ENCODE assay signal across 8 cellular contexts in the genomic region with DNA sequence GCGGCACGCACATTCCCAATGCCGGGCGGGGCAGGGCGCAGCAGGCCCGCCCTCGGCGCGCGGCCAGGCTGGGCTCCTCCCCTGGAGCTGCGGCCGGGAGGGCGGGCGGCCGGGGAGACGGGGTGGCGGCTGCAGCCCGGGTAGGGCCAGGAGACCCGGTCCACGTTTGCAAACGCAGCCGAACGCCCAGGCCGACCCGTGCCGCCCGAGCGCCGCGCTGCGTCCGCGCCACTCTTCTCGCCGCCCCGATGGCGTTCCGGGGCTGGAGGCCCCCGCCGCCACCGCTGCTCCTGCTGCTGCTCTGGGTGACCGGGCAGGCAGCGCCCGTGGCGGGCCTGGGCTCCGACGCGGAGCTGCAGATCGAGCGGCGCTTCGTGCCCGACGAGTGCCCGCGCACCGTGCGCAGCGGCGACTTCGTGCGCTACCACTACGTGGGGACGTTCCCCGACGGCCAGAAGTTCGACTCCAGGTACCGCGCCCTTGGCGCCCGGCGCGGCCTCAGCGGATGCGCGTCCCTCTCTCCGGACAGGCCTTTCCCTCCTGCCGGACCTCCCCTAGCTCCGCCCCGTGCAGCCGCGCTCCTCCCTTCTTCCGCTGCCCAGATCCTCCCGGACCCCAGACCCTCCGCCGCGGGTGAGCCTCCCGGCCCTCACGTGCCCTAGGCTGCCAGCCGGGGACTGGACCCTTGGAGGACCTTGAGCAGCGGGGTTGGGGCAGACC. TPM values are rescaled to one million over a fixed set of nuclear protein-coding genes. Genes with fewer than 3 reads are reported as not detected.
DNase-seq lines count a peak whose midpoint lies in the region; ATAC-seq and TF ChIP-seq lines count a peak whose summit lies in the region.

A gene with protein sequence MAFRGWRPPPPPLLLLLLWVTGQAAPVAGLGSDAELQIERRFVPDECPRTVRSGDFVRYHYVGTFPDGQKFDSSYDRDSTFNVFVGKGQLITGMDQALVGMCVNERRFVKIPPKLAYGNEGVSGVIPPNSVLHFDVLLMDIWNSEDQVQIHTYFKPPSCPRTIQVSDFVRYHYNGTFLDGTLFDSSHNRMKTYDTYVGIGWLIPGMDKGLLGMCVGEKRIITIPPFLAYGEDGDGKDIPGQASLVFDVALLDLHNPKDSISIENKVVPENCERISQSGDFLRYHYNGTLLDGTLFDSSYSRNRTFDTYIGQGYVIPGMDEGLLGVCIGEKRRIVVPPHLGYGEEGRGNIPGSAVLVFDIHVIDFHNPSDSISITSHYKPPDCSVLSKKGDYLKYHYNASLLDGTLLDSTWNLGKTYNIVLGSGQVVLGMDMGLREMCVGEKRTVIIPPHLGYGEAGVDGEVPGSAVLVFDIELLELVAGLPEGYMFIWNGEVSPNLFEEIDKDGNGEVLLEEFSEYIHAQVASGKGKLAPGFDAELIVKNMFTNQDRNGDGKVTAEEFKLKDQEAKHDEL (plus strand): TSS at position 115 of the 720 bp plus-strand sequence. CDS start 134 bp downstream, at position 249.

- H3K27me3 ChIP-seq in BE2C (no peaks in the 10 kb centered on the region), esophagus squamous epithelium (peaks cover 0 to 8% (median 0%) of the 10 kb centered on the region in 4 donors), mononuclear cell (ENCODE audit: insufficient read depth, low read length) (peaks cover 16% of the 10 kb centered on the region), tibial nerve (no peaks in the 10 kb centered on the region)

- H3K4me1 ChIP-seq in BE2C: no peaks in the 10 kb centered on the region
- H3K4me1 ChIP-seq in esophagus squamous epithelium: peaks cover 0 to 37% (median 6%) of the 10 kb centered on the region in 3 donors
- H3K4me1 ChIP-seq in mononuclear cell (ENCODE audit: insufficient read depth, low read length): peaks cover 7% of the 10 kb centered on the region
- peaks cover 0 to 34% (median 0%) of the 10 kb centered on the region in 4 donors for H3K4me1 ChIP-seq in tibial nerve

- intact Hi-C loops in esophagus squamous epithelium (cut with DNase I): no loop called here

- H3K36me3 ChIP-seq in BE2C (no peaks in the 10 kb centered on the region), esophagus squamous epithelium (no peaks in the 10 kb centered on the region), tibial nerve (no peaks in the 10 kb centered on the region)

- peak; percentile 91 for ATAC-seq in GM18498 (IDR thresholded peaks at IDR 0.05; ENCODE audit: unreplicated experiment)
- peak; percentile 84 for ATAC-seq in HG02852 (IDR thresholded peaks at IDR 0.05; ENCODE audit: unreplicated experiment)

- peak within 1 kb of the TSS; percentile 77 for H3K4me3 ChIP-seq in BE2C (ENCODE audit: low read depth, low read length)
- H3K4me3 ChIP-seq in esophagus squamous epithelium: peak within 1 kb of the TSS; percentile 78 to 99 (median 94)
- H3K4me3 ChIP-seq in mononuclear cell (ENCODE audit: low read length): peak within 1 kb of the TSS; percentile 51
- H3K4me3 ChIP-seq in tibial nerve: peak within 1 kb of the TSS; percentile 68 to 99 (median 82)

- peak; percentile 88 for DNase-seq in BE2C
- DNase-seq in NCI-H2029 (lab: John Stamatoyannopoulos, UW): peak; percentile 47
- DNase-seq in activated CD4-positive, alpha-beta T cell treated with anti-CD3 and anti-CD28 coated beads, Interleukin-2, amount 50 U/mL, for 48 hours: peak; percentile 25 to 38
- DNase-seq in esophagus squamous epithelium (lab: John Stamatoyannopoulos, UW): no peak
- peak; percentile 59 to 79 for DNase-seq in tibial nerve (ENCODE audit: low spot score in 2 of 2)

- TF ChIP-seq POLR2A in esophagus squamous epithelium (IDR thresholded peaks at IDR 0.05): peak in 2 of 4 donors; percentile 73 to 87
- peak in 1 of 2 donors; percentile 74 for TF ChIP-seq POLR2A in tibial nerve (IDR thresholded peaks at IDR 0.05)

- no peaks in the 10 kb centered on the region for H3K9me3 ChIP-seq in BE2C
- no peaks in the 10 kb centered on the region for H3K9me3 ChIP-seq in esophagus squamous epithelium
- H3K9me3 ChIP-seq in mononuclear cell (ENCODE audit: low read depth, low read length): no peaks in the 10 kb centered on the region
- H3K9me3 ChIP-seq in tibial nerve: no peaks in the 10 kb centered on the region

- H3K27ac ChIP-seq in esophagus squamous epithelium: peak within 1 kb of the TSS; percentile 90 to 96 (median 96)
- H3K27ac ChIP-seq in tibial nerve: peak within 1 kb of the TSS; percentile 84 to 93 (median 90)

- peak in 1 of 2 donors; percentile 75 for TF ChIP-seq EP300 in tibial nerve (IDR thresholded peaks at IDR 0.05)

- WGBS in esophagus squamous epithelium, 2 donors: no CpG with 5 or more reads among the region's 91 CpGs
- WGBS in tibial nerve, 2 donors: 1% methylated on average over 16 to 34 of the region's 91 CpGs

- TF ChIP-seq CTCF in BE2C (IDR thresholded peaks at IDR 0.05; ENCODE audit: low read depth, low read length) (no peak), esophagus squamous epithelium (IDR thresholded peaks at IDR 0.05) (peak in 1 of 6 experiments; percentile 8), tibial nerve (IDR thresholded peaks at IDR 0.05) (no peak)

RNA-seq across cellular contexts. Expression of the gene that starts here (rescaled TPM):
- polyA plus RNA-seq in BE2C (2012; ENCODE audit: insufficient read depth, insufficient read length, low read depth): 25.8 TPM
- total RNA-seq in esophagus squamous epithelium: 10 to 100 TPM; 47.8 to 82.6 (median 75.8) TPM
- 1.2 TPM for total RNA-seq in mononuclear cell
- total RNA-seq in tibial nerve: 100 to 1,000 TPM; 262 to 522 (median 320) TPM

Comparison
In these comparisons a context has a peak if more than half of its experiments do, and no peak if none do; other contexts are left out.
1. RNA of the gene that starts here (total RNA-seq): 262 to 522 TPM in tibial nerve and 47.8 to 82.6 TPM in esophagus squamous epithelium; 1.2 TPM in mononuclear cell (single experiment); every median in the first group is over 10 times any median in the second.
2. Peak in every context shown above with its lines, with median percentiles within 50 percentile points of each other: H3K4me3 ChIP-seq.